Comparison of ENCODE assay signal across 12 cellular contexts in the genomic region with DNA sequence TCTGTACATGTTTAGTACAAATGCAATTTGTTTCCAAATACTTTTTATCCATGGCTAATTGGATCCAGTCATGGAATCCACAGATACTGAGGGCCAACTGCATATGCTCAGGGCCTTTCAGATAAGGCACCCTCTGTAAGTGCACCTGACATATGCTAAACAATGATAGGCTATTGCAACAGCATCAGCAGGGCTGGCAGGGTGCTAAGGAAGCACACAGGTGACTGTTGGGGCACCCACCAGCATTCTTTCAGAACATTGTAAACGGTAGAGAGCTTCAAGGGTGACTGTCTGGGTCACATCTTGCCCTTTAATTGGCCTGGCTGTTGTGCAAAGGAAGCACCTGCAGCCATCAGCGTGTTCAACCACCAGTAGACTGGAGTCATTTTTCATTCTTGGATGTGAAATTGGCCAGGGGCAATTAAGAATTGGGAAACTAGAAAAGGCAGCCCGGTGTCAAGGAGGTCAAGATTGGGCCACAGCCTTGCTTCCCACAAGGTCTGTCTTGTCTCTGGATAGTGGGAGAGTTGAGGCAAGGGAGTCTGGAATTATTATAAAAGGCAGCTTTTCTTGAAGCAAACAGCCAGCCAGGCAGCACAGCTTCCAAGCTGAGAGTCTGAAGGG.
"Had no signal": no experiment of that assay in that cellular context is flagged by ENCODE, and none has a peak within 500 bp of the region (broad histone marks: within the 10 kb centered on the region; RNA-seq: fewer than 3 reads in every experiment).

No MANE protein-coding gene starts in this region.

- H3K9me3 ChIP-seq: ascending aorta, heart left ventricle had no signal

- H3K4me3 ChIP-seq: ascending aorta, cardiac muscle cell, heart left ventricle had no signal

- H3K27ac ChIP-seq: ascending aorta, cardiac muscle cell, heart left ventricle, VCaP had no signal

- H3K27ac Mint-ChIP-seq: activated CD4-positive, alpha-beta memory T cell treated with anti-CD3 and anti-CD28 coated beads for 36 hours; activated naive CD8-positive, alpha-beta T cell treated with anti-CD3 and anti-CD28 coated beads, Interleukin-2, amount 10 ng/mL, durations not matched to agents 7 days and 5 days had no signal

- DNase-seq: activated CD4-positive, alpha-beta memory T cell treated with anti-CD3 and anti-CD28 coated beads for 36 hours; activated gamma-delta T cell treated with Interleukin-2 at 50 U/mL for 16 hours; activated naive CD8-positive, alpha-beta T cell treated with anti-CD3 and anti-CD28 coated beads, Interleukin-2, amount 10 ng/mL, durations not matched to agents 7 days and 5 days; activated T-cell treated with anti-CD3 and anti-CD28 coated beads, Interleukin-2, amount 50 U/mL, for 4 hours; heart left ventricle; T-helper 9 cell had no signal

- FAIRE-seq: colon, frontal cortex, urothelium cell line had no signal

- H3K36me3 Mint-ChIP-seq: activated CD4-positive, alpha-beta memory T cell treated with anti-CD3 and anti-CD28 coated beads for 36 hours; activated naive CD8-positive, alpha-beta T cell treated with anti-CD3 and anti-CD28 coated beads, Interleukin-2, amount 10 ng/mL, durations not matched to agents 7 days and 5 days had no signal

- H3K27me3 Mint-ChIP-seq: activated CD4-positive, alpha-beta memory T cell treated with anti-CD3 and anti-CD28 coated beads for 36 hours; activated naive CD8-positive, alpha-beta T cell treated with anti-CD3 and anti-CD28 coated beads, Interleukin-2, amount 10 ng/mL, durations not matched to agents 7 days and 5 days had no signal

- ATAC-seq: activated T-cell treated with anti-CD3 and anti-CD28 coated beads, Interleukin-2, amount 50 U/mL, for 4 hours had no signal

- H3K4me1 Mint-ChIP-seq: activated naive CD8-positive, alpha-beta T cell treated with anti-CD3 and anti-CD28 coated beads, Interleukin-2, amount 10 ng/mL, durations not matched to agents 7 days and 5 days had no signal

- H3K36me3 ChIP-seq: ascending aorta, cardiac muscle cell, heart left ventricle had no signal

- H3K4me3 Mint-ChIP-seq: activated CD4-positive, alpha-beta memory T cell treated with anti-CD3 and anti-CD28 coated beads for 36 hours; activated naive CD8-positive, alpha-beta T cell treated with anti-CD3 and anti-CD28 coated beads, Interleukin-2, amount 10 ng/mL, durations not matched to agents 7 days and 5 days; activated T-cell treated with anti-CD3 and anti-CD28 coated beads, Interleukin-2, amount 50 U/mL, for 4 hours had no signal

- H3K27me3 ChIP-seq: ascending aorta, cardiac muscle cell, heart left ventricle had no signal

- H3K9me3 Mint-ChIP-seq: activated CD4-positive, alpha-beta memory T cell treated with anti-CD3 and anti-CD28 coated beads for 36 hours; activated naive CD8-positive, alpha-beta T cell treated with anti-CD3 and anti-CD28 coated beads, Interleukin-2, amount 10 ng/mL, durations not matched to agents 7 days and 5 days; activated T-cell treated with anti-CD3 and anti-CD28 coated beads, Interleukin-2, amount 50 U/mL, for 4 hours had no signal
